Comparison of ENCODE assay signal across 8 cellular contexts in the genomic region with DNA sequence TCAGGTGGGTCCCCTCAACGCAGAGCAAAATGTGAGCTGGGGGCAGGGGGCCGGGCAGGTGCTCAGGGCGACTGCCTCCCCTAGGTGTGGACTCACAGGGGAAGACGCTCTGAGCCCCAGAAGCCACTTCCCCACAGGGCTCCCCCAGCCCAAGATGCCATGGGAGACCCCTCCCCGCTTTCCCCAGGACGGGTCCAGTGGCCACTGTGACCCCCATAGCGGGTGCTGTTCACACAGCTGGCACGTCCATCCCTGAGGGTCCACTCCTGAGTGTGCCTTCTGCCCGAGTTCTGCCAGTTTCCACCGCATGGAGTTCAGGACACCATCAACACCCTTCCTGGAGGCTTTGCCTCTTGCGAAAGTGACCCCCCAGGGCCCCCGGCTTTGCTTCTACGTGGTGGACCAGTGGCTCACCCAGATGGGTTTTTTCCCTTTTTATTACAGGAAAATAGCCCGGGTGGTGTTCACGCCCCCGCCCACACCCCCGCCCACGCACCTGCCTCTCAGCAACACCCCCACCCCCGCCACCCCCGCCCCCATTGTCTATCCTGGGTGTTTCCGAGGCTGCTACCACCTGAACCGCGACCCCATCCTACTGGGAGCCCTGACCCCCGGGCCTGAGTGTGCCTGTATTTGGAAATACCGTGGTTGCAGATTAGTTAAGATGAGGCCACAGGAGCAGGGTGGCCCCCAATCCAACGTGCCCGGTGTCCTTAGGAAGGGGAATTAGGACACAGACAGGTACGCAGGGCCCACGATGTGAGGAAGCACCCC. TPM values are rescaled to one million over a fixed set of nuclear protein-coding genes. Genes with fewer than 3 reads are reported as not detected.
DNase-seq lines count a peak whose midpoint lies in the region; ATAC-seq, FAIRE-seq and TF ChIP-seq lines count a peak whose summit lies in the region.

No MANE protein-coding gene starts in this region.

- H3K27me3 ChIP-seq in GM12878 (replicated peaks in 1 of 2; ENCODE audit: control insufficient read depth in 2 of 2, insufficient read depth in 2 of 2, low read length in 1 of 2) (no peaks in the 10 kb centered on the region), rectal smooth muscle tissue (ENCODE audit: control insufficient read depth, insufficient read depth, low read length) (no peaks in the 10 kb centered on the region)

- no peak for TF ChIP-seq EP300 in GM12878 (IDR thresholded peaks at IDR 0.05; ENCODE audit: borderline replicate concordance in 1 of 2, control insufficient read depth in 1 of 2, low read depth in 2 of 2, low read length in 2 of 2)

- SMC1A ChIA-PET in GM12878 (lab: Charles Lee; ENCODE audit: uncharacterized antibody, unreplicated experiment), result interaction anchor here (0.8 to 1.9 kb wide), 5 partner anchors 13 to 70 kb away, joined by 3 to 16 read pairs (median 3); no protein-coding TSS in a partner anchor

- CTCF ChIA-PET in OCI-LY7 (lab: Charles Lee; ENCODE audit: unreplicated experiment), result interaction anchor here (1.0 kb wide), 2 partner anchors 13 to 33 kb away, joined by 3 to 4 read pairs; no protein-coding TSS in a partner anchor
- CTCF ChIA-PET in GM12878 (lab: Yijun Ruan, JAX), result interaction anchor here (0.6 to 2.9 kb wide), 9 partner anchors 13 to 254 kb away, joined by 3 to 20 read pairs (median 3); a partner anchor contains a TSS

- DNase-seq in OCI-LY7 (ENCODE audit: low spot score) (no peak), GM12878 (ENCODE audit: low read depth, low spot score) (no peak), DMS79 (lab: John Stamatoyannopoulos, UW) (no peak), NCI-H2029 treated with DMSO at 0.1 percent for 48 hours (lab: John Stamatoyannopoulos, UW) (no peak)

- H4K20me1 ChIP-seq in OCI-LY7 (ENCODE audit: insufficient read depth, low read length) (no peaks in the 10 kb centered on the region), GM12878 (ENCODE audit: control insufficient read depth, insufficient read depth) (no peaks in the 10 kb centered on the region)

- H2AFZ ChIP-seq in OCI-LY7 (ENCODE audit: low read length) (peak overlapping the region; percentile 66), GM12878 (ENCODE audit: control insufficient read depth, low read depth, low read length) (no peak overlapping the region; the same call in 1 of the 2 replicates)

- intact Hi-C loops in OCI-LY7 (cut with micrococcal nuclease; ENCODE audit: unreplicated experiment), result loop anchor here (1.0 to 5.0 kb wide), 3 partner anchors 28 to 255 kb away; no protein-coding TSS in a partner anchor
- intact Hi-C loops in GM12878 (cut with micrococcal nuclease; ENCODE audit: unreplicated experiment), result loop anchor here (1.0 to 2.0 kb wide), 4 partner anchors 14 to 143 kb away; no protein-coding TSS in a partner anchor

- H3K27ac ChIP-seq in OCI-LY7 (ENCODE audit: low read depth, low read length, poor library complexity, severe bottlenecking), result peak overlapping the region; percentile 72
- H3K27ac ChIP-seq in GM12878 (ENCODE audit: control insufficient read depth, insufficient read depth), result peak overlapping the region; percentile 99
- no peak overlapping the region for H3K27ac ChIP-seq in rectal smooth muscle tissue (ENCODE audit: low read depth, low read length)

- no peaks in the 10 kb centered on the region for H3K9me2 ChIP-seq in OCI-LY7 (ENCODE audit: insufficient read depth, low read length)

- H3K4me2 ChIP-seq in OCI-LY7 (ENCODE audit: low read length) (peak overlapping the region; percentile 62), GM12878 (ENCODE audit: control insufficient read depth, insufficient read depth) (peak overlapping the region; percentile 99)

- RAD21 ChIA-PET in GM12878 (lab: Charles Lee; ENCODE audit: unreplicated experiment), result interaction anchor here (0.9 to 2.0 kb wide), 13 partner anchors 9 to 182 kb away, joined by 3 to 18 read pairs (median 4); no protein-coding TSS in a partner anchor

- H3K9me3 ChIP-seq in OCI-LY7 (ENCODE audit: low read length) (no peaks in the 10 kb centered on the region), GM12878 (replicated peaks; ENCODE audit: control insufficient read depth, insufficient read depth, low read length) (no peaks in the 10 kb centered on the region)

- H3K9ac ChIP-seq in GM12878 (ENCODE audit: control insufficient read depth, insufficient read depth, low read length), result peak overlapping the region; percentile 90
- peak overlapping the region; percentile 49 for H3K9ac ChIP-seq in rectal smooth muscle tissue (ENCODE audit: low read length)

- POLR2A ChIA-PET in OCI-LY7 (lab: Charles Lee), result interaction anchor here (1.0 to 1.5 kb wide), 3 partner anchors 19 to 52 kb away, joined by 3 to 6 read pairs (median 4); no protein-coding TSS in a partner anchor
- POLR2A ChIA-PET in GM12878 (lab: Charles Lee), result interaction anchor here (0.5 to 2.7 kb wide), 9 partner anchors 12 to 1490 kb away, joined by 3 to 13 read pairs (median 4); a partner anchor contains a TSS

- H3K4me1 ChIP-seq in OCI-LY7 (ENCODE audit: insufficient read depth, low read length, poor library complexity, severe bottlenecking), result peaks cover 33% of the 10 kb centered on the region
- H3K4me1 ChIP-seq in GM12878 (ENCODE audit: control insufficient read depth, insufficient read depth, low read length), result peaks cover 47% of the 10 kb centered on the region
- peaks cover 6% of the 10 kb centered on the region for H3K4me1 ChIP-seq in rectal smooth muscle tissue (ENCODE audit: control insufficient read depth, insufficient read depth, low read length)

- WGBS in GM12878 (ENCODE audit: insufficient coverage, insufficient replicate concordance, low lambda C conversion rate, missing lambda C conversion rate), result 16% methylated on average over 26 of the region's 29 CpGs

- TF ChIP-seq RAD21 in GM12878 (IDR thresholded peaks at IDR 0.05; ENCODE audit: insufficient read depth, low read depth, low read length), result no peak

- H3K36me3 ChIP-seq in OCI-LY7 (ENCODE audit: insufficient read depth, low read length), result no peaks in the 10 kb centered on the region
- H3K36me3 ChIP-seq in GM12878 (ENCODE audit: control insufficient read depth in 2 of 2, insufficient read depth in 2 of 2, low read length in 1 of 2), result peaks cover 0 to 9% of the 10 kb centered on the region in 2 experiments; a peak in 3 of 4 replicates
- H3K36me3 ChIP-seq in rectal smooth muscle tissue (ENCODE audit: control insufficient read depth, insufficient read depth, low read length), result no peaks in the 10 kb centered on the region

- H3K4me3 ChIP-seq in GM08714 (ENCODE audit: low read length) (peak overlapping the region; percentile 15; the same call in 1 of the 2 replicates), OCI-LY7 (ENCODE audit: low read depth, low read length, poor library complexity, severe bottlenecking) (peak overlapping the region; percentile 59), GM12878 (peak overlapping the region; percentile 72), rectal smooth muscle tissue (ENCODE audit: low read length) (peak overlapping the region; percentile 55)

- ATAC-seq in GM12878 (peak; percentile 14), GM21515 (IDR thresholded peaks at IDR 0.05; ENCODE audit: unreplicated experiment) (no peak), HG03439 (IDR thresholded peaks at IDR 0.05; ENCODE audit: unreplicated experiment) (no peak)

- TF ChIP-seq POLR2A in GM12878 (IDR thresholded peaks at IDR 0.05; ENCODE audit: low read depth, low read length), result peak; percentile 27; the same call in 1 of the 2 replicates

- BruUV-seq in OCI-LY7 (replicated peaks; lab: Mats Ljungman, UMichigan) (no TSS peak), GM12878 (replicated peaks; lab: Mats Ljungman, UMichigan) (no TSS peak)

- in situ Hi-C loops in GM12878 (cut with MboI), result no loop called here

- no peak for FAIRE-seq in GM12878 (lab: Jason Lieb, UNC)

- no peaks in the 10 kb centered on the region for H3K79me2 ChIP-seq in OCI-LY7 (ENCODE audit: insufficient read depth, low read depth, low read length)
- H3K79me2 ChIP-seq in GM12878 (ENCODE audit: control insufficient read depth, insufficient read depth, low read length), result peaks cover 11% of the 10 kb centered on the region

- TF ChIP-seq CTCF in OCI-LY7 (conservative IDR thresholded peaks at IDR 0.05; ENCODE audit: low read length) (no peak), GM12878 (IDR thresholded peaks at IDR 0.05 in 2 of 3, conservative IDR thresholded peaks at IDR 0.05 in 1 of 3; ENCODE audit: control insufficient read depth in 2 of 3, extremely low read depth in 1 of 3, insufficient read depth in 1 of 3, low read depth in 3 of 3, low read length in 3 of 3) (no peak)

RNA-seq across cellular contexts. Expression of a gene that starts 32.0 kb away (rescaled TPM):
- total RNA-seq in OCI-LY7 (2014; rRNA removed; shearing (Covaris generic)), result 0.41 and 2.4 TPM in 2 replicates
- total RNA-seq in OCI-LY7 (2022) (7.0 and 7.7 TPM in 2 replicates), GM12878 (2014; rRNA removed) (34.0 and 44.2 TPM in 2 replicates), GM12878 (2014; rRNA removed; fragmentation: Illumina TruSeq; extraction: Trizol) (15.8 and 17.9 TPM in 2 replicates), GM12878 (2021) (38.7 and 42.3 TPM in 2 replicates)
- 23.8 and 32.2 TPM in 2 replicates for total RNA-seq in GM12878 (2013; cell fraction: nucleolus; rRNA removed)
- polyA plus RNA-seq in GM12878 (2011; ENCODE audit: low read depth), result 3.9 TPM
- polyA plus RNA-seq in GM12878 (2011; rRNA removed) (16.6 and 22.5 TPM in 2 replicates), GM12878 (2014; fragmentation: Illumina TruSeq; extraction: Trizol) (8.0 and 22.0 TPM in 2 replicates), GM12878 (2014; fragmentation: Nextera tagmentation; extraction: Ambion mirVana) (under 1 TPM in 1 of 2 experiments, not detected in 1; 0.22 TPM), GM12878 (2014; rRNA removed) (28.9 and 35.5 TPM in 2 replicates), GM12878 (2016; fragmentation: Nextera tagmentation; extraction: Ambion mirVana) (10 to 100 TPM in 1 of 2 experiments, 1 to 10 TPM in 1; 6.7 to 12.7 TPM)
- 30.5 and 44.3 TPM in 2 replicates for polyA plus RNA-seq in GM12878 (2011; cell fraction: cytosol; rRNA removed)
- polyA plus RNA-seq in GM12878 (2011; cell fraction: nucleus; rRNA removed), result 55.5 and 64.6 TPM in 2 replicates
- 17.1 and 19.8 TPM in 2 replicates for polyA plus RNA-seq in GM12878 (2012)
- 15.7 and 37.9 TPM in 2 replicates for polyA minus RNA-seq in GM12878 (2011; rRNA and poly(A)+ RNA removed)
- 22.1 and 25.5 TPM in 2 replicates for polyA minus RNA-seq in GM12878 (2011; cell fraction: cytosol; rRNA and poly(A)+ RNA removed)
- 14.0 and 35.4 TPM in 2 replicates for polyA minus RNA-seq in GM12878 (2011; cell fraction: nucleus; rRNA and poly(A)+ RNA removed)

RNA-seq across cellular contexts. Expression of a gene that starts 46.2 kb away (rescaled TPM):
- total RNA-seq in OCI-LY7 (2014; rRNA removed; shearing (Covaris generic)), result 46.3 and 54.4 TPM in 2 replicates
- 51.1 and 54.5 TPM in 2 replicates for total RNA-seq in OCI-LY7 (2022)
- total RNA-seq in GM12878 (2013; cell fraction: nucleolus; rRNA removed), result 17.2 and 17.8 TPM in 2 replicates
- total RNA-seq in GM12878 (2014; rRNA removed), result 42.9 and 53.6 TPM in 2 replicates
- total RNA-seq in GM12878 (2014; rRNA removed; fragmentation: Illumina TruSeq; extraction: Trizol), result 12.0 and 16.1 TPM in 2 replicates
- 40.7 and 42.1 TPM in 2 replicates for total RNA-seq in GM12878 (2021)
- polyA plus RNA-seq in GM12878 (2011; ENCODE audit: low read depth), result 18.4 TPM
- polyA plus RNA-seq in GM12878 (2011; rRNA removed), result 17.6 and 25.9 TPM in 2 replicates
- 37.7 and 58.5 TPM in 2 replicates for polyA plus RNA-seq in GM12878 (2011; cell fraction: cytosol; rRNA removed)
- 78.1 and 98.0 TPM in 2 replicates for polyA plus RNA-seq in GM12878 (2011; cell fraction: nucleus; rRNA removed)
- 31.9 and 33.0 TPM in 2 replicates for polyA plus RNA-seq in GM12878 (2012)
- polyA plus RNA-seq in GM12878 (2014; fragmentation: Illumina TruSeq; extraction: Trizol), result 4.4 and 14.0 TPM in 2 replicates
- polyA plus RNA-seq in GM12878 (2014; fragmentation: Nextera tagmentation; extraction: Ambion mirVana), result 1 to 10 TPM in 1 of 2 experiments, under 1 TPM in 1; 0.66 to 2.3 TPM
- 69.0 and 76.0 TPM in 2 replicates for polyA plus RNA-seq in GM12878 (2014; rRNA removed)
- 10 to 100 TPM; 68.9 to 73.8 TPM for polyA plus RNA-seq in GM12878 (2016; fragmentation: Nextera tagmentation; extraction: Ambion mirVana)
- polyA minus RNA-seq in GM12878 (2011; rRNA and poly(A)+ RNA removed), result 4.9 and 14.2 TPM in 2 replicates
- polyA minus RNA-seq in GM12878 (2011; cell fraction: cytosol; rRNA and poly(A)+ RNA removed), result 4.7 and 9.1 TPM in 2 replicates
- polyA minus RNA-seq in GM12878 (2011; cell fraction: nucleus; rRNA and poly(A)+ RNA removed), result 9.3 and 12.3 TPM in 2 replicates

RNA-seq across cellular contexts. Expression of a gene that starts 52.8 kb away (rescaled TPM):
- 20.3 and 23.2 TPM in 2 replicates for total RNA-seq in OCI-LY7 (2014; rRNA removed; shearing (Covaris generic))
- total RNA-seq in OCI-LY7 (2022) (43.1 and 45.7 TPM in 2 replicates), GM12878 (2014; rRNA removed) (10.2 and 12.5 TPM in 2 replicates), GM12878 (2014; rRNA removed; fragmentation: Illumina TruSeq; extraction: Trizol) (9.5 and 11.4 TPM in 2 replicates), GM12878 (2021) (8.6 and 9.0 TPM in 2 replicates)
- 117 and 121 TPM in 2 replicates for total RNA-seq in GM12878 (2013; cell fraction: nucleolus; rRNA removed)
- polyA plus RNA-seq in GM12878 (2011; ENCODE audit: low read depth), result 4.5 TPM
- polyA plus RNA-seq in GM12878 (2011; rRNA removed) (15.9 and 17.0 TPM in 2 replicates), GM12878 (2014; fragmentation: Illumina TruSeq; extraction: Trizol) (7.0 and 12.4 TPM in 2 replicates), GM12878 (2014; fragmentation: Nextera tagmentation; extraction: Ambion mirVana) (1 to 10 TPM; 3.7 to 6.6 TPM), GM12878 (2014; rRNA removed) (8.9 and 10.2 TPM in 2 replicates), GM12878 (2016; fragmentation: Nextera tagmentation; extraction: Ambion mirVana) (10 to 100 TPM; 15.0 to 17.9 TPM)
- 10.8 and 11.2 TPM in 2 replicates for polyA plus RNA-seq in GM12878 (2011; cell fraction: cytosol; rRNA removed)
- polyA plus RNA-seq in GM12878 (2011; cell fraction: nucleus; rRNA removed), result 22.4 and 24.8 TPM in 2 replicates
- 6.9 and 7.6 TPM in 2 replicates for polyA plus RNA-seq in GM12878 (2012)
- 11.1 and 20.0 TPM in 2 replicates for polyA minus RNA-seq in GM12878 (2011; rRNA and poly(A)+ RNA removed)
- polyA minus RNA-seq in GM12878 (2011; cell fraction: cytosol; rRNA and poly(A)+ RNA removed), result 2.1 and 2.7 TPM in 2 replicates
- polyA minus RNA-seq in GM12878 (2011; cell fraction: nucleus; rRNA and poly(A)+ RNA removed), result 11.1 and 16.1 TPM in 2 replicates

Comparison
In these comparisons a context has a peak if more than half of its experiments do, and no peak if none do; other contexts are left out.
1. H3K4me3 ChIP-seq: peak in every context shown above with its lines; median percentile 72 in GM12878; 59 in OCI-LY7; 55 in rectal smooth muscle tissue; 15 in GM08714.